Comparison of ENCODE assay signal across 24 cellular contexts in genomic region chr1:17839641-17840196, GRCh38.
"Had no signal": no experiment of that assay in that cellular context is flagged by ENCODE, and none has a peak within 500 bp of the region (broad histone marks: within the 10 kb centered on the region; RNA-seq: fewer than 3 reads in every experiment).

No MANE protein-coding gene starts in this region.

- DNase-seq: activated CD4-positive, alpha-beta memory T cell treated with anti-CD3 and anti-CD28 coated beads, Interleukin-2, amount 10 ng/mL, durations not matched to agents 7 days and 5 days; activated CD4-positive, alpha-beta T cell treated with anti-CD3 and anti-CD28 coated beads for 36 hours; activated CD4-positive, alpha-beta T cell treated with anti-CD3 and anti-CD28 coated beads, Interleukin-2, amount 50 U/mL, for 1 hour; activated gamma-delta T cell; activated naive CD4-positive, alpha-beta T cell treated with anti-CD3 and anti-CD28 coated beads for 36 hours; activated T-cell treated with anti-CD3 and anti-CD28 coated beads for 4 hours; activated T-cell treated with anti-CD3 and anti-CD28 coated beads, Interleukin-2, amount 50 U/mL, for 48 hours; amygdala; Kasumi-1; KBM-7; NCI-H1417; NCI-H1930; NCI-H2171; NCI-H2227 treated with DMSO at 0.1 percent for 48 hours; NCI-H510A; NCI-H526 treated with DMSO at 0.1 percent for 48 hours; PC-3; T-cell; T-helper 2 cell; T1000 had no signal

- H3K4me3 ChIP-seq: SK-N-MC had no signal

- H3K27ac ChIP-seq: SK-N-MC had no signal

- ATAC-seq: activated CD4-positive, alpha-beta T cell treated with anti-CD3 and anti-CD28 coated beads for 36 hours; activated T-helper 17 cell treated with anti-CD3 and anti-CD28 coated beads, Interleukin-2, amount 50 U/mL, for 72 hours; PC-3; T-cell had no signal

- FAIRE-seq: astrocyte, TTC549 had no signal
